Comparison of ENCODE assay signal across 30 cellular contexts in the genomic region with DNA sequence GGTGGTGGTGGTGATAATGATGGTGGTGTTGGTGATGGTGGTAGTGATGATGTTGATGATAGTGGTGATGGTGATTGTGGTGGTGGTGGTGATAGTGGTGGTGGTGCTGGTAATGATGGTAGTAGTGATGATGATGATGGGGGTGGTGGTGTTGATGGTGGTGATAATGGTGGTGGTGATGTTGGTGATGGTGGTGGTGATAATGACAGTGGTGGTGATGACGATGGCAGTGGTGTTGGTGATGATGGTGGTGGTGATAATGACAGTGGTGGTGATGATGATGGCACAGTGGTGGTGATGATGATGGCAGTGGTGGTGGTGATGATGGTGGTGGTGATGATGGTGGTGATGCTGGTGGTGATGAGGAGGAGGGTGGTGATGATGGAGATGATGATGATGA. TPM values are rescaled to one million over a fixed set of nuclear protein-coding genes. Genes with fewer than 3 reads are reported as not detected.
"Had no signal": no experiment of that assay in that cellular context is flagged by ENCODE, and none has a peak within 500 bp of the region (broad histone marks: within the 10 kb centered on the region; RNA-seq: fewer than 3 reads in every experiment).

No MANE protein-coding gene starts in this region.

- DNase-seq: activated CD4-positive, alpha-beta memory T cell treated with anti-CD3 and anti-CD28 coated beads, Interleukin-2, amount 10 ng/mL, durations not matched to agents 7 days and 5 days; activated CD4-positive, alpha-beta T cell treated with anti-CD3 and anti-CD28 coated beads for 36 hours; activated CD4-positive, alpha-beta T cell treated with anti-CD3 and anti-CD28 coated beads, Interleukin-2, amount 10 ng/mL, durations not matched to agents 7 days and 5 days; activated CD4-positive, alpha-beta T cell treated with anti-CD3 and anti-CD28 coated beads, Interleukin-2, amount 50 U/mL, for 4 hours; activated CD4-positive, CD25-positive, alpha-beta regulatory T cell; activated CD4-positive, CD25-positive, alpha-beta regulatory T cell treated with anti-CD3 and anti-CD28 coated beads, Interleukin-2, amount 50 U/mL, for 72 hours; activated CD8-positive, alpha-beta memory T cell treated with anti-CD3 and anti-CD28 coated beads, Interleukin-2, amount 50 U/mL, for 48 hours; activated gamma-delta T cell; activated naive CD4-positive, alpha-beta T cell; activated naive CD4-positive, alpha-beta T cell treated with anti-CD3 and anti-CD28 coated beads, Interleukin-2, amount 10 ng/mL, durations not matched to agents 7 days and 5 days; activated naive CD8-positive, alpha-beta T cell treated with anti-CD3 and anti-CD28 coated beads, Interleukin-2, amount 10 ng/mL, durations not matched to agents 7 days and 5 days; activated T-cell treated with anti-CD3 and anti-CD28 coated beads for 4 hours; activated T-cell treated with anti-CD3 and anti-CD28 coated beads, Interleukin-2, amount 50 U/mL, for 24 hours; activated T-cell treated with anti-CD3 and anti-CD28 coated beads, Interleukin-2, amount 50 U/mL, for 72 hours; brain microvascular endothelial cell; dermis blood vessel endothelial cell; effector CD4-positive, alpha-beta T cell; effector memory CD8-positive, alpha-beta T cell; erythroblast; foreskin keratinocyte; gastrocnemius medialis; glutamatergic neuron; heart left ventricle; T-helper 2 cell had no signal

- H3K27me3 ChIP-seq: ascending aorta, brain microvascular endothelial cell, foreskin keratinocyte had no signal

- H3K4me3 ChIP-seq: ascending aorta, coronary artery, esophagus muscularis mucosa, gastrocnemius medialis, heart left ventricle had no signal

- H3K27ac ChIP-seq: ascending aorta, brain microvascular endothelial cell, coronary artery, esophagus muscularis mucosa, foreskin keratinocyte, gastrocnemius medialis, heart left ventricle had no signal

- H3K36me3 ChIP-seq: ascending aorta, brain microvascular endothelial cell, esophagus muscularis mucosa, gastrocnemius medialis, heart left ventricle had no signal

- H3K4me1 ChIP-seq: ascending aorta, gastrocnemius medialis had no signal

- H3K9me3 ChIP-seq: ascending aorta, esophagus muscularis mucosa, gastrocnemius medialis, heart left ventricle had no signal

- ATAC-seq: activated CD4-positive, alpha-beta T cell treated with anti-CD3 and anti-CD28 coated beads for 36 hours; activated naive CD4-positive, alpha-beta T cell treated with anti-CD3 and anti-CD28 coated beads, Interleukin-2, amount 50 U/mL, for 72 hours; activated T-cell treated with anti-CD3 and anti-CD28 coated beads, Interleukin-2, amount 50 U/mL, for 72 hours; effector memory CD8-positive, alpha-beta T cell; foreskin keratinocyte; gastrocnemius medialis; heart left ventricle had no signal

- FAIRE-seq: bronchial epithelial cell had no signal

RNA-seq across cellular contexts. Expression of gene AJAP1, which starts 7.0 kb away (rescaled TPM):
- total RNA-seq: activated CD4-positive, alpha-beta memory T cell treated with anti-CD3 and anti-CD28 coated beads, Interleukin-2, amount 10 ng/mL, durations not matched to agents 7 days and 5 days; activated CD4-positive, alpha-beta T cell treated with anti-CD3 and anti-CD28 coated beads for 36 hours; activated CD4-positive, alpha-beta T cell treated with anti-CD3 and anti-CD28 coated beads, Interleukin-2, amount 10 ng/mL, durations not matched to agents 7 days and 5 days; activated naive CD8-positive, alpha-beta T cell treated with anti-CD3 and anti-CD28 coated beads, Interleukin-2, amount 10 ng/mL, durations not matched to agents 7 days and 5 days; T-helper 1 cell treated with Interleukin-12 subunit alpha and Interleukin-12 subunit beta and Interleukin-4 antibody, amounts not matched to agents 30 ng/mL and 1 ng/mL, for 36 hours had no signal
